ENCODE assay signal across 1 cellular context in the genomic region with DNA sequence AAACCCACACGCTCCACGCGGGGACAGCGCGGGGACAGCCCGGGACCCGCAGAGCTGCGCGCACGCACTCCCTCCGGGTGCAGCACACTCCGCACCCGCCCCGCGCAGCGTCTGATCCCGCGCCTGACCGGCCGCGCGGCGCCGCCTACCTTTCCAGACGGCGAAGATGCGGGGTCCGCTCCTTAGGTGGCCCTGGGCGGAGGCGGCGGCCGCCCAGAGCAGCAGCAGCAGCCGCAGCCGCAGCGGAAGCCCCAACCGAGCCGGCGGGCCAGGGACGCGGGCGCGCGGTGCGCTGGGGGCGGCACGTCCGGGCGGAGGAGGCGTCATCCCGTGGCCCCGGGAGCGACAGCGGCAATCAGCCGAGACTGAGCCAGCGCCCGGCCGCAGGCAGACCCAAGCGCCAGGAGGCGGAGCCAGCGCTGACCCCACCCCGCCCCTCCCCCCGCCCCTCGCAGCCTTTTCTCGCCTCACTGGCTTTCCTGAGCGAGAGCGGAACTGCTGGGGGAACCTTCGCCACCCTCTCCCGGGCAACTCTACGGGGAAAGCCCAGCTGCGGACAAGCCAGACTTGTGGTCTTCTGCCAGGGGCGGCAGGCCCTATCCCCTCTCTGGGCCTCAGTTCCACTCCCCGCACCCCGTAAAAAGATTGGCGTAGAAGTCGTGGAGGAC.
TF ChIP-seq lines count a peak whose summit lies in the region.

Gene SEMA7A (minus strand): TSS at position 367 of the 668 bp plus-strand sequence. CDS start 40 bp downstream, at position 327.

TF ChIP-seq in HCT116, 20 proteins besides CTCF, POLR2A, EP300 and RAD21 (continued from another document):
- TF ChIP-seq REST (IDR thresholded peaks at IDR 0.05; ENCODE audit: low read depth) = no peak
- TF ChIP-seq SP1 (IDR thresholded peaks at IDR 0.05; ENCODE audit: low read depth) = no peak
- no peak for TF ChIP-seq EGR1 (IDR thresholded peaks at IDR 0.05; ENCODE audit: low read depth)
- peak; percentile 49; the same call in 1 of the 2 replicates for TF ChIP-seq MAX (IDR thresholded peaks at IDR 0.05)
- no peak for TF ChIP-seq SRF (IDR thresholded peaks at IDR 0.05; ENCODE audit: low read depth)
- no peak for TF ChIP-seq CEBPB (IDR thresholded peaks at IDR 0.05; ENCODE audit: low read depth)
- TF ChIP-seq EZH2 (IDR thresholded peaks at IDR 0.05) = no peak
